In the genomic region with DNA sequence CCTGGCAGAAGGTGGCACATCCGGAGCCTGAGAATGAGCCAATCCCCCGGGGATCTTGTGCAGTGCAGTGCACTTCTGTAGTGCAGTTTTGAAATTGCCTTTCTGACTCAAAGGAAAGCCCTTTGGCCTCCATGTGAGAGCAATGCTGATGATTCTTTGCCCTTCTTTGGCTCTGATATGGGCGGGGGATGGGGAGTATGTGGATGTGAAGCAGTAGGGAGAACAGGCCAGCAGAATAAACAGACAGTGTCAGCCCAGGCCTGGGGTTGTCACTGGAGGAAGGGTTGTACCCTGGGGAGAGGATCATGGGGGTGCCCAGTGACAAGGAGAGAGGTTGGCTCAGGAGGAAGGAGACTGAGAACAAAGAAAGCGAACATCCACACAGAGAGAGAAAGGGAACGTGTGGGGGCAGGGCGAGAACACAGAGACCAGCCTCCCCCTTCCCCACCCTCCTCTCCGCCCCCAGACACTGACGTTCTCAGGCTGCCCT, we compare ENCODE assay signal across 11 cellular contexts.
A peak's percentile ranks its signal among the peaks of the same experiment; 100 is the strongest.
DNase-seq lines count a peak whose midpoint lies in the region; ATAC-seq and TF ChIP-seq lines count a peak whose summit lies in the region.
"Had no signal": no experiment of that assay in that cellular context is flagged by ENCODE, and none has a peak within 500 bp of the region (broad histone marks: within the 10 kb centered on the region; RNA-seq: fewer than 3 reads in every experiment).

No MANE protein-coding gene starts in this region.

- H3K9me3 ChIP-seq in right cardiac atrium (ENCODE audit: control insufficient read depth, low read length) (no peaks in the 10 kb centered on the region), upper lobe of right lung (no peaks in the 10 kb centered on the region)

- H3K4me3 ChIP-seq in right cardiac atrium (ENCODE audit: low read length), result no peak overlapping the region
- no peak overlapping the region for H3K4me3 ChIP-seq in upper lobe of right lung

- TF ChIP-seq CTCF in upper lobe of right lung (IDR thresholded peaks at IDR 0.05), result no peak

- no peaks in the 10 kb centered on the region for H3K36me3 ChIP-seq in upper lobe of right lung

- no peaks in the 10 kb centered on the region for H3K27me3 ChIP-seq in right cardiac atrium (ENCODE audit: control insufficient read depth, insufficient read depth)
- H3K27me3 ChIP-seq in upper lobe of right lung, result no peaks in the 10 kb centered on the region
- H3K27me3 ChIP-seq: foreskin keratinocyte had no signal

- DNase-seq in right cardiac atrium (peak in 1 of 3 donors; percentile 33), Right ventricle myocardium inferior (ENCODE audit: missing footprints) (no peak), T1000 (lab: John Stamatoyannopoulos, UW) (peak; percentile 30), kidney glomerular epithelial cell (lab: John Stamatoyannopoulos, UW) (peak; percentile 5), upper lobe of right lung (no peak)
- DNase-seq in effector CD8-positive, alpha-beta T cell (lab: John Stamatoyannopoulos, UW), result no peak
- DNase-seq in activated effector memory CD4-positive, alpha-beta T cell treated with anti-CD3 and anti-CD28 coated beads, Interleukin-2, amount 50 U/mL, for 16 hours, result no peak
- DNase-seq: activated effector memory CD4-positive, alpha-beta T cell treated with Interleukin-2 at 50 U/mL for 16 hours; naive thymus-derived CD4-positive, alpha-beta T cell had no signal

- H3K27ac ChIP-seq in right cardiac atrium (ENCODE audit: low read length) (no peak overlapping the region), upper lobe of right lung (no peak overlapping the region)
- H3K27ac ChIP-seq: foreskin keratinocyte had no signal

- intact Hi-C loops in right cardiac atrium (cut with DNase I), result no loop called here
- intact Hi-C loops in Right ventricle myocardium inferior (cut with DNase I), result no loop called here
- intact Hi-C loops in upper lobe of right lung (cut with DNase I), result no loop called here

- peak; percentile 22 to 40 for ATAC-seq in right cardiac atrium
- ATAC-seq in Right ventricle myocardium inferior, result no peak
- ATAC-seq in upper lobe of right lung, result peak; percentile 54
- ATAC-seq in GM19328 (IDR thresholded peaks at IDR 0.05; ENCODE audit: unreplicated experiment), result no peak
- ATAC-seq: foreskin keratinocyte; naive thymus-derived CD4-positive, alpha-beta T cell had no signal

- WGBS in right cardiac atrium, result 69% methylated on average over 8 of the region's 8 CpGs

- H3K4me1 ChIP-seq in right cardiac atrium (ENCODE audit: control insufficient read depth, insufficient read depth, low read length) (no peaks in the 10 kb centered on the region), upper lobe of right lung (peaks cover 4% of the 10 kb centered on the region)

Comparison
In these comparisons a context has a peak if more than half of its experiments do, and no peak if none do; other contexts are left out.
1. ATAC-seq: peak in right cardiac atrium (2 of 2) and upper lobe of right lung (single experiment); none in Right ventricle myocardium inferior (single experiment) and GM19328 (single experiment).
2. DNase-seq: peak in T1000 (single experiment) and kidney glomerular epithelial cell (single experiment); none in Right ventricle myocardium inferior (single experiment), upper lobe of right lung (single experiment), effector CD8-positive, alpha-beta T cell (single experiment) and activated effector memory CD4-positive, alpha-beta T cell treated with anti-CD3 and anti-CD28 coated beads, Interleukin-2, amount 50 U/mL, for 16 hours (single experiment).